8 cellular contexts compared by ENCODE assay signal in genomic region chr16:81315271-81316175, GRCh38. TPM values are rescaled to one million over a fixed set of nuclear protein-coding genes. Genes with fewer than 3 reads are reported as not detected.
DNase-seq lines count a peak whose midpoint lies in the region; ATAC-seq and TF ChIP-seq lines count a peak whose summit lies in the region.

No MANE protein-coding gene starts in this region.

- H3K9me3 Mint-ChIP-seq in activated T-helper 17 cell treated with anti-CD3 and anti-CD28 coated beads, Interleukin-2, amount 50 U/mL, for 72 hours = no peaks in the 10 kb centered on the region
- H3K9me3 Mint-ChIP-seq in naive thymus-derived CD8-positive, alpha-beta T cell = no peaks in the 10 kb centered on the region

- no peaks in the 10 kb centered on the region for H3K4me1 ChIP-seq in NT2/D1 (ENCODE audit: insufficient read depth, insufficient read length)

- DNase-seq in DMS79 treated with DMSO at 0.1 percent for 48 hours (lab: John Stamatoyannopoulos, UW) = peak; percentile 2
- DNase-seq in DMS79 (lab: John Stamatoyannopoulos, UW) = no peak
- no peak for DNase-seq in NT2/D1 (ENCODE audit: low read depth, low spot score)
- peak; percentile 38 for DNase-seq in fibroblast of mammary gland (ENCODE audit: low read depth)
- DNase-seq in naive thymus-derived CD8-positive, alpha-beta T cell = peak; percentile 6 to 66 (median 36)
- DNase-seq in stromal cell of bone marrow (ENCODE audit: low read depth) = peak; percentile 28

- peak; percentile 33 for ATAC-seq in HG02798 (IDR thresholded peaks at IDR 0.05; ENCODE audit: poor library complexity, unreplicated experiment)
- ATAC-seq in activated T-helper 17 cell treated with anti-CD3 and anti-CD28 coated beads, Interleukin-2, amount 50 U/mL, for 72 hours (replicated peaks) = peak; percentile 42
- ATAC-seq in naive thymus-derived CD8-positive, alpha-beta T cell = peak; percentile 11 to 24

- no peak for TF ChIP-seq CTCF in fibroblast of mammary gland (conservative IDR thresholded peaks at IDR 0.05; ENCODE audit: control insufficient read depth, insufficient read depth, low read depth, low read length)

- peaks cover 32% of the 10 kb centered on the region for H3K4me1 Mint-ChIP-seq in activated T-helper 17 cell treated with anti-CD3 and anti-CD28 coated beads, Interleukin-2, amount 50 U/mL, for 72 hours
- H3K4me1 Mint-ChIP-seq in naive thymus-derived CD8-positive, alpha-beta T cell = peaks cover 24 to 70% (median 57%) of the 10 kb centered on the region in 4 donors

- H3K4me3 ChIP-seq in NT2/D1 (ENCODE audit: insufficient read length, low read depth) (peak overlapping the region; percentile 97), fibroblast of mammary gland (ENCODE audit: control insufficient read depth, low read depth, low read length) (peak overlapping the region; percentile 94)

- peak overlapping the region; percentile 99 for H3K4me3 Mint-ChIP-seq in activated T-helper 17 cell treated with anti-CD3 and anti-CD28 coated beads, Interleukin-2, amount 50 U/mL, for 72 hours
- H3K4me3 Mint-ChIP-seq in naive thymus-derived CD8-positive, alpha-beta T cell = peak overlapping the region; percentile 78 to 99 (median 92)

- H3K27ac Mint-ChIP-seq in activated T-helper 17 cell treated with anti-CD3 and anti-CD28 coated beads, Interleukin-2, amount 50 U/mL, for 72 hours = peak overlapping the region; percentile 22
- H3K27ac Mint-ChIP-seq in naive thymus-derived CD8-positive, alpha-beta T cell = peak overlapping the region; percentile 55 to 98 (median 91)

- no peaks in the 10 kb centered on the region for H3K9me3 ChIP-seq in NT2/D1 (ENCODE audit: insufficient read depth, low read length)

- peaks cover 5% of the 10 kb centered on the region for H3K27me3 ChIP-seq in NT2/D1 (ENCODE audit: insufficient read depth, insufficient read length)

- H3K9ac ChIP-seq in NT2/D1 (ENCODE audit: insufficient read length, low read depth) = peak overlapping the region; percentile 93

- POLR2A ChIA-PET in naive thymus-derived CD8-positive, alpha-beta T cell (lab: Charles Lee) = interaction anchor here (0.8 to 1.4 kb wide), 6 partner anchors 9 to 855 kb away, joined by 3 to 8 read pairs (median 3); partner anchors contain the start of genes ATMIN, C16orf46, CENPN and CMC2

- peaks cover 10% of the 10 kb centered on the region for H3K36me3 Mint-ChIP-seq in activated T-helper 17 cell treated with anti-CD3 and anti-CD28 coated beads, Interleukin-2, amount 50 U/mL, for 72 hours (ENCODE audit: low read depth)
- H3K36me3 Mint-ChIP-seq in naive thymus-derived CD8-positive, alpha-beta T cell = peaks cover 0 to 8% (median 0%) of the 10 kb centered on the region in 3 donors

- H3K36me3 ChIP-seq in NT2/D1 (ENCODE audit: insufficient read depth, insufficient read length, low read length) = peaks cover 18% of the 10 kb centered on the region

- no peaks in the 10 kb centered on the region for H3K27me3 Mint-ChIP-seq in activated T-helper 17 cell treated with anti-CD3 and anti-CD28 coated beads, Interleukin-2, amount 50 U/mL, for 72 hours
- no peaks in the 10 kb centered on the region for H3K27me3 Mint-ChIP-seq in naive thymus-derived CD8-positive, alpha-beta T cell

RNA-seq across cellular contexts. Expression of gene GAN, which starts 0.8 kb away (rescaled TPM):
- 10 to 100 TPM; 12.6 to 23.5 TPM for total RNA-seq in activated T-helper 17 cell treated with anti-CD3 and anti-CD28 coated beads, Interleukin-2, amount 50 U/mL, for 72 hours
- 10 to 100 TPM; 11.3 to 12.0 TPM for total RNA-seq in naive thymus-derived CD8-positive, alpha-beta T cell
- 1 to 10 TPM; 2.1 to 2.5 (median 2.2) TPM for polyA plus RNA-seq in naive thymus-derived CD8-positive, alpha-beta T cell

Comparison
In these comparisons a context has a peak if more than half of its experiments do, and no peak if none do; other contexts are left out.
1. DNase-seq: peak in DMS79 treated with DMSO at 0.1 percent for 48 hours (single experiment), fibroblast of mammary gland (single experiment), naive thymus-derived CD8-positive, alpha-beta T cell (10 of 10) and stromal cell of bone marrow (single experiment); none in DMS79 (single experiment) and NT2/D1 (single experiment).
2. Peak in every context shown above with its lines, with median percentiles within 50 percentile points of each other: ATAC-seq.